1 cellular context compared by ENCODE assay signal in genomic region chr16:15154650-15155562, GRCh38.
A peak's percentile ranks its signal among the peaks of the same experiment; 100 is the strongest.
TF ChIP-seq lines count a peak whose summit lies in the region.
"Not testable (repeated sequence)": the region's sequence is repeated elsewhere in the genome, so short reads cannot be mapped to it uniquely, and the experiment has no call there.

No MANE protein-coding gene starts in this region.

TF ChIP-seq in HepG2, 621 proteins besides CTCF, POLR2A, EP300 and RAD21 (continued from another document and continues in another):
- TF ChIP-seq KDM5B (CRISPR knock-in tag; IDR thresholded peaks at IDR 0.05; ENCODE audit: borderline replicate concordance) (peak; percentile 46; the same call in 1 of the 2 replicates), IKZF5 (CRISPR knock-in tag; IDR thresholded peaks at IDR 0.05) (peak; percentile 92), ZNF264 (CRISPR knock-in tag; IDR thresholded peaks at IDR 0.05) (peak; percentile 64; the same call in 1 of the 2 replicates), ZSCAN31 (CRISPR knock-in tag; IDR thresholded peaks at IDR 0.05; ENCODE audit: low read depth) (0 out of 2 replicates have a peak, but pooled peaks have one; percentile 55), ZBTB25 (CRISPR knock-in tag; IDR thresholded peaks at IDR 0.05) (peak; percentile 80; the same call in 1 of the 2 replicates), TFE3 (CRISPR knock-in tag; IDR thresholded peaks at IDR 0.05) (peak; percentile 82), MAZ (IDR thresholded peaks at IDR 0.05; ENCODE audit: borderline replicate concordance, low read depth, low read length) (0 out of 2 replicates have a peak, but pooled peaks have one; percentile 69), MAZ (CRISPR knock-in tag; IDR thresholded peaks at IDR 0.05; ENCODE audit: low read depth) (peak; percentile 77), LCORL (CRISPR knock-in tag; IDR thresholded peaks at IDR 0.05) (peak; percentile 61), ZBTB43 (CRISPR knock-in tag; conservative IDR thresholded peaks at IDR 0.05) (peak; percentile 67; the same call in 1 of the 2 replicates), PATZ1 (CRISPR knock-in tag; IDR thresholded peaks at IDR 0.05) (peak; percentile 18; the same call in 1 of the 2 replicates), ZNF205 (CRISPR knock-in tag; IDR thresholded peaks at IDR 0.05) (peak; percentile 81; the same call in 1 of the 2 replicates), ZNF331 (CRISPR knock-in tag; IDR thresholded peaks at IDR 0.05) (peak; percentile 45), ARHGAP35 (CRISPR knock-in tag; IDR thresholded peaks at IDR 0.05; ENCODE audit: borderline replicate concordance) (peak; percentile 83), ZMYM4 (CRISPR knock-in tag; IDR thresholded peaks at IDR 0.05) (peak; percentile 48; the same call in 1 of the 2 replicates), KMT2B (CRISPR knock-in tag; IDR thresholded peaks at IDR 0.05) (peak; percentile 47; the same call in 1 of the 2 replicates), ZNF777 (CRISPR knock-in tag; IDR thresholded peaks at IDR 0.05) (peak; percentile 9; the same call in 1 of the 2 replicates), FOXP4 (CRISPR knock-in tag; IDR thresholded peaks at IDR 0.05) (peak; percentile 50), ZBTB2 (CRISPR knock-in tag; IDR thresholded peaks at IDR 0.05; ENCODE audit: low read depth) (peak; percentile 55; the same call in 1 of the 2 replicates), TFAP4 (IDR thresholded peaks at IDR 0.05; ENCODE audit: borderline replicate concordance, low read depth) (peak; percentile 43; the same call in 1 of the 2 replicates), MXI1 (IDR thresholded peaks at IDR 0.05; ENCODE audit: borderline replicate concordance, low read depth, low read length) (peak; percentile 83; the same call in 2 of the 3 replicates), POGK (CRISPR knock-in tag; conservative IDR thresholded peaks at IDR 0.05) (0 out of 2 replicates have a peak, but pooled peaks have one; percentile 19), ZSCAN9 (CRISPR knock-in tag; IDR thresholded peaks at IDR 0.05; ENCODE audit: borderline replicate concordance) (peak; percentile 75; the same call in 1 of the 2 replicates), ZNF766 (CRISPR knock-in tag; IDR thresholded peaks at IDR 0.05; ENCODE audit: borderline replicate concordance) (0 out of 2 replicates have a peak, but pooled peaks have one; percentile 80), FOXK1 (CRISPR knock-in tag; IDR thresholded peaks at IDR 0.05; ENCODE audit: borderline replicate concordance, low read depth) (peak; percentile 50; the same call in 1 of the 2 replicates), ZNF639 (CRISPR knock-in tag; conservative IDR thresholded peaks at IDR 0.05) (peak; percentile 87; the same call in 1 of the 2 replicates), TBX3 (IDR thresholded peaks at IDR 0.05; ENCODE audit: borderline replicate concordance) (peak; percentile 40; the same call in 1 of the 2 replicates), ZFP91 (CRISPR knock-in tag; IDR thresholded peaks at IDR 0.05; ENCODE audit: borderline replicate concordance) (peak; percentile 30; the same call in 1 of the 2 replicates), NFKB2 (CRISPR knock-in tag; IDR thresholded peaks at IDR 0.05; ENCODE audit: borderline replicate concordance) (peak; percentile 90; the same call in 1 of the 2 replicates), POLR2G (IDR thresholded peaks at IDR 0.05; ENCODE audit: low read depth, low read length) (peak; percentile 71), HINFP (CRISPR knock-in tag; IDR thresholded peaks at IDR 0.05; ENCODE audit: low read depth) (peak; percentile 88; the same call in 1 of the 2 replicates), BRCA1 (CRISPR knock-in tag; IDR thresholded peaks at IDR 0.05) (peak; percentile 64; the same call in 1 of the 2 replicates), ZFX (CRISPR knock-in tag; IDR thresholded peaks at IDR 0.05; ENCODE audit: low read depth) (peak; percentile 60), ZFP1 (CRISPR knock-in tag; IDR thresholded peaks at IDR 0.05) (0 out of 2 replicates have a peak, but pooled peaks have one; percentile 37), MAX (IDR thresholded peaks at IDR 0.05) (peak; percentile 76)
- not testable (repeated sequence) for TF ChIP-seq LCORL (IDR thresholded peaks at IDR 0.05)
